In the genomic region with DNA sequence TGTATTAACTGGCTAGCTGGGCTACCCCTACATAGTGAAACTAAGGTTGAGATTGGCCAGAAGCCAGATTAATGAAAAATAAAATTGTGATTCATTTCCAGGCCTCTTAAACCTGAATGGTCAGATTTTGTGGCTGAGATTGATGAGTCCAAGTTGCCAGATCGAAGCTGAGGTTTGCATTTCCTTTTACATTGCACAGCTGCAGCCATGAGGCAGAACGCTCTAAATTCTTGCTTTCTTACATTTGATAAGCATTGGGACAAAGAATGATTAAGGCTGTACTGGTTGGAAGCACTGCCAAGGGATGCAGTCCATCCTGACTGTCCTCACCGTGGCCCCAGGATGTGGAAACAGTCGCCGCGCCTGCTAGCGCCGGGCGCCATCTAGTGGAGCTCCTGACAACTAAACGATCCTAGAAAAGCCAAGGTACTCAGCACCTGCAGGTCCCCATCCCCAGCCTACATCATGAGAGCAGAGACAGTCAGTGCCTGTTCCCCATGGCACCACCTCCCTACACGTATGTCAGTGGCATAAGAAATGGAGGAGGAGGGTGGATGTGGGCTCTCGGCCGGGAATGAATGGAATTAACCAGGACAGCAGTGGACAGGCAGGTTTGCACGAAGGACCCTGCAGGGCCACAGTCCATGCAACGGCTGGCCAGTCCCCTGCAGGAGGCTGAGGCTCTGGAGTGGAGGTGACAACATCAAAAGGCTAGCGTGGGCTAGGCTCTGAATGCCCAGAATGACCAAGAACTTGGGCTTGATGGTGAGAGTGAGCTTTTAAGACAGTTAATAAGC, we compare ENCODE assay signal across 8 cellular contexts. TPM values are rescaled to one million over a fixed set of nuclear protein-coding genes. Genes with fewer than 3 reads are reported as not detected.
DNase-seq lines count a peak whose midpoint lies in the region; ATAC-seq, FAIRE-seq and TF ChIP-seq lines count a peak whose summit lies in the region.

No MANE protein-coding gene starts in this region.

- H2BK120ac ChIP-seq in trophoblast cell (ENCODE audit: insufficient read depth, low read length, poor library complexity), result no peak overlapping the region

- H4K12ac ChIP-seq in trophoblast cell (ENCODE audit: low read depth, low read length), result no peak overlapping the region

- peak in 3 of 4 experiments; percentile 76 to 90 (median 84) for TF ChIP-seq CTCF in gastroesophageal sphincter (IDR thresholded peaks at IDR 0.05)

- no peak overlapping the region for H3K18ac ChIP-seq in trophoblast cell (ENCODE audit: low read length)

- H3K4me3 ChIP-seq in SJSA1 (no peak overlapping the region), gastroesophageal sphincter (no peak overlapping the region), trophoblast cell (ENCODE audit: low read depth, low read length) (no peak overlapping the region)

- H2BK12ac ChIP-seq in trophoblast cell (ENCODE audit: low read length), result no peak overlapping the region

- H3K4me1 ChIP-seq in SJSA1 (replicated peaks), result no peaks in the 10 kb centered on the region
- H3K4me1 ChIP-seq in gastroesophageal sphincter, result peaks cover 0 to 57% (median 19%) of the 10 kb centered on the region in 3 donors
- no peaks in the 10 kb centered on the region for H3K4me1 ChIP-seq in trophoblast cell (ENCODE audit: control insufficient read depth in 1 of 2, insufficient read depth in 2 of 2, low read length in 2 of 2)

- H3K4ac ChIP-seq in trophoblast cell (ENCODE audit: low read depth, low read length), result no peak overlapping the region

- no peak overlapping the region for H4K91ac ChIP-seq in trophoblast cell (ENCODE audit: low read depth, low read length)

- H3K9me3 ChIP-seq in SJSA1 (replicated peaks) (peaks cover 4% of the 10 kb centered on the region; the same call in 1 of the 2 replicates), gastroesophageal sphincter (peaks cover 0 to 6% (median 0%) of the 10 kb centered on the region in 3 donors), trophoblast cell (ENCODE audit: insufficient read depth, low read depth, low read length) (peaks cover 2% of the 10 kb centered on the region)

- ATAC-seq in gastroesophageal sphincter (peak; percentile 65), HG03135 (IDR thresholded peaks at IDR 0.05; ENCODE audit: unreplicated experiment) (no peak)

- no peak for TF ChIP-seq EP300 in gastroesophageal sphincter (IDR thresholded peaks at IDR 0.05)

- no peak overlapping the region for H2BK5ac ChIP-seq in trophoblast cell (ENCODE audit: low read depth, low read length, poor library complexity)

- H3K27me3 ChIP-seq in SJSA1 (replicated peaks) (no peaks in the 10 kb centered on the region; the same call in 1 of the 2 replicates), gastroesophageal sphincter (no peaks in the 10 kb centered on the region), trophoblast cell (ENCODE audit: insufficient read depth, low read length) (no peaks in the 10 kb centered on the region)

- 4 to 36% methylated on average over 4 to 7 of the region's 16 CpGs for WGBS in gastroesophageal sphincter (ENCODE audit: low coverage in 1 of 2), 2 donors
- no CpG with 5 or more reads among the region's 16 CpGs for WGBS in trophoblast cell (ENCODE audit: extremely low coverage, insufficient coverage, insufficient read length)

- peak; percentile 13 for DNase-seq in GDM1 (lab: John Stamatoyannopoulos, UW)
- DNase-seq in M059J (ENCODE audit: low read depth), result peak; percentile 78
- DNase-seq in SJSA1 (ENCODE audit: low read depth in 1 of 2, low spot score in 2 of 2), result peak; percentile 51 to 74
- peak; percentile 87 for DNase-seq in activated effector memory CD4-positive, alpha-beta T cell treated with anti-CD3 and anti-CD28 coated beads, Interleukin-2, amount 50 U/mL, for 16 hours
- DNase-seq in trophoblast cell, result peak; percentile 79 to 83
- peak; percentile 74 for DNase-seq in urothelium cell line (ENCODE audit: low spot score)

- H3K23ac ChIP-seq in trophoblast cell (ENCODE audit: low read length), result no peak overlapping the region

- H2AFZ ChIP-seq in trophoblast cell (ENCODE audit: insufficient read depth, low read length, poor library complexity), result no peak overlapping the region

- no peak overlapping the region for H4K8ac ChIP-seq in trophoblast cell (ENCODE audit: low read depth, low read length)

- H3K79me2 ChIP-seq in trophoblast cell (ENCODE audit: control insufficient read depth, insufficient read depth, low read length, poor library complexity), result no peaks in the 10 kb centered on the region

- H3K36me3 ChIP-seq in SJSA1, result peaks cover 99% of the 10 kb centered on the region
- H3K36me3 ChIP-seq in gastroesophageal sphincter, result peaks cover 0 to 91% of the 10 kb centered on the region in 2 donors
- H3K36me3 ChIP-seq in trophoblast cell (ENCODE audit: control insufficient read depth in 1 of 2, insufficient read depth in 2 of 2, low read length in 2 of 2), result peaks cover 47 to 69% of the 10 kb centered on the region in 2 experiments

- no peak overlapping the region for H3K4me2 ChIP-seq in trophoblast cell (ENCODE audit: low read length)

- H2AK5ac ChIP-seq in trophoblast cell (ENCODE audit: low read length), result no peak overlapping the region

- H3K9ac ChIP-seq in trophoblast cell (ENCODE audit: low read length), result no peak overlapping the region

- no peak overlapping the region for H3K14ac ChIP-seq in trophoblast cell (ENCODE audit: low read length)

- TF ChIP-seq POLR2A in gastroesophageal sphincter (IDR thresholded peaks at IDR 0.05), result no peak

- no peak for FAIRE-seq in urothelium cell line (lab: Jason Lieb, UNC)

- no peaks in the 10 kb centered on the region for H3K79me1 ChIP-seq in trophoblast cell (ENCODE audit: low read length)

- H3K27ac ChIP-seq in SJSA1, result no peak overlapping the region
- peak overlapping the region in 1 of 4 donors; percentile 1 for H3K27ac ChIP-seq in gastroesophageal sphincter
- no peak overlapping the region for H3K27ac ChIP-seq in trophoblast cell (ENCODE audit: low read depth, low read length)

RNA-seq across cellular contexts. Expression of a gene that starts 19.0 kb away (rescaled TPM):
- total RNA-seq in M059J (2014; rRNA removed; shearing (Covaris generic)), result 75.3 and 89.8 TPM in 2 replicates
- total RNA-seq in SJSA1 (2014; rRNA removed; shearing (Covaris generic)), result 72.5 and 96.4 TPM in 2 replicates
- 100 to 1,000 TPM in 3 of 4 donors, 10 to 100 TPM in 1; 78.3 to 182 (median 152) TPM for total RNA-seq in gastroesophageal sphincter
- polyA plus RNA-seq in trophoblast cell (2013), result 57.9 and 59.3 TPM in 2 replicates

Comparison
In these comparisons a context has a peak if more than half of its experiments do, and no peak if none do; other contexts are left out.
1. DNase-seq: peak in every context shown above with its lines; median percentile 87 in activated effector memory CD4-positive, alpha-beta T cell treated with anti-CD3 and anti-CD28 coated beads, Interleukin-2, amount 50 U/mL, for 16 hours; 81 in trophoblast cell; 78 in M059J; 74 in urothelium cell line; 62 in SJSA1; 13 in GDM1.